9 cellular contexts compared by ENCODE assay signal in genomic region chr12:124466200-124467128, GRCh38.
DNase-seq lines count a peak whose midpoint lies in the region; ATAC-seq lines count a peak whose summit lies in the region.
"Had no signal": no experiment of that assay in that cellular context is flagged by ENCODE, and none has a peak within 500 bp of the region (broad histone marks: within the 10 kb centered on the region; RNA-seq: fewer than 3 reads in every experiment).

No MANE protein-coding gene starts in this region.

- peaks cover 4 to 17% of the 10 kb centered on the region in 2 donors for H3K4me1 ChIP-seq in neuronal stem cell (ENCODE audit: control insufficient read depth in 2 of 2, insufficient read depth in 1 of 2, low read depth in 1 of 2, low read length in 2 of 2)

- no peak overlapping the region for H4K8ac ChIP-seq in neuronal stem cell (ENCODE audit: low read depth, low read length)

- H3K4me3 ChIP-seq in neuronal stem cell (ENCODE audit: low read length in 2 of 2): no peak overlapping the region

- H2AFZ ChIP-seq in neuronal stem cell (ENCODE audit: low read length): no peak overlapping the region

- peak; percentile 95 for ATAC-seq in HG03135 (IDR thresholded peaks at IDR 0.05; ENCODE audit: unreplicated experiment)
- ATAC-seq in activated naive CD8-positive, alpha-beta T cell treated with anti-CD3 and anti-CD28 coated beads, Interleukin-2, amount 10 ng/mL, durations not matched to agents 7 days and 5 days (ENCODE audit: low read depth): peak; percentile 99

- peaks cover 9% of the 10 kb centered on the region for H3K79me1 ChIP-seq in neuronal stem cell (ENCODE audit: low read depth, low read length)

- H3K27ac ChIP-seq in neuronal stem cell (replicated peaks; ENCODE audit: low read length): no peak overlapping the region
- H3K27ac ChIP-seq: 22Rv1 had no signal

- no peak overlapping the region for H3K14ac ChIP-seq in neuronal stem cell (ENCODE audit: low read length)

- no peak overlapping the region for H2AK5ac ChIP-seq in neuronal stem cell (ENCODE audit: low read depth, low read length)

- H3K4me1 Mint-ChIP-seq in activated naive CD8-positive, alpha-beta T cell treated with anti-CD3 and anti-CD28 coated beads, Interleukin-2, amount 10 ng/mL, durations not matched to agents 7 days and 5 days: peaks cover 40% of the 10 kb centered on the region

- H4K91ac ChIP-seq in neuronal stem cell (ENCODE audit: low read depth, low read length, poor library complexity): no peak overlapping the region

- peak overlapping the region; percentile 37 for H3K18ac ChIP-seq in neuronal stem cell (ENCODE audit: low read length)

- H3K23ac ChIP-seq in neuronal stem cell (ENCODE audit: low read depth, low read length, poor library complexity): no peak overlapping the region

- peaks cover 29 to 52% of the 10 kb centered on the region in 2 donors for H3K36me3 ChIP-seq in neuronal stem cell (replicated peaks in 1 of 2; ENCODE audit: control insufficient read depth in 2 of 2, insufficient read depth in 2 of 2, low read length in 2 of 2)

- H3K27me3 Mint-ChIP-seq in activated naive CD8-positive, alpha-beta T cell treated with anti-CD3 and anti-CD28 coated beads, Interleukin-2, amount 10 ng/mL, durations not matched to agents 7 days and 5 days: no peaks in the 10 kb centered on the region

- H2BK12ac ChIP-seq in neuronal stem cell (ENCODE audit: low read length): no peak overlapping the region

- H3K36me3 Mint-ChIP-seq in activated naive CD8-positive, alpha-beta T cell treated with anti-CD3 and anti-CD28 coated beads, Interleukin-2, amount 10 ng/mL, durations not matched to agents 7 days and 5 days: peaks cover 51% of the 10 kb centered on the region

- POLR2A ChIA-PET in activated naive CD8-positive, alpha-beta T cell treated with anti-CD3 and anti-CD28 coated beads, Interleukin-2, amount 10 ng/mL, durations not matched to agents 7 days and 5 days (lab: Charles Lee): interaction anchor here (0.6 to 4.5 kb wide), 7 partner anchors 10 to 261 kb away, joined by 3 to 36 read pairs (median 5); no protein-coding TSS in a partner anchor

- no peak overlapping the region for H2BK5ac ChIP-seq in neuronal stem cell (ENCODE audit: low read length)

- peaks cover 21 to 32% of the 10 kb centered on the region in 2 donors for H3K9me3 ChIP-seq in neuronal stem cell (replicated peaks in 1 of 2; ENCODE audit: control insufficient read depth in 2 of 2, insufficient read depth in 1 of 2, low read depth in 1 of 2, low read length in 2 of 2)

- peak overlapping the region; percentile 82 for H3K27ac Mint-ChIP-seq in activated naive CD8-positive, alpha-beta T cell treated with anti-CD3 and anti-CD28 coated beads, Interleukin-2, amount 10 ng/mL, durations not matched to agents 7 days and 5 days

- no peak overlapping the region for H3K4me2 ChIP-seq in neuronal stem cell (ENCODE audit: insufficient read depth, low read length, poor library complexity, severe bottlenecking)

- peaks cover 12% of the 10 kb centered on the region for H3K9me3 Mint-ChIP-seq in activated naive CD8-positive, alpha-beta T cell treated with anti-CD3 and anti-CD28 coated beads, Interleukin-2, amount 10 ng/mL, durations not matched to agents 7 days and 5 days

- H3K27me3 ChIP-seq in neuronal stem cell (ENCODE audit: control insufficient read depth in 3 of 3, insufficient read depth in 3 of 3, low read depth in 1 of 3, low read length in 3 of 3): no peaks in the 10 kb centered on the region

- peak; percentile 31 for DNase-seq in DMS 273 (lab: John Stamatoyannopoulos, UW; ENCODE audit: unreplicated experiment)
- DNase-seq in DMS 273 treated with DMSO at 0.1 percent for 48 hours (lab: John Stamatoyannopoulos, UW): no peak
- DNase-seq in T-helper 1 cell: peak; percentile 78 to 95 (median 86)
- peak; percentile 89 for DNase-seq in activated naive CD8-positive, alpha-beta T cell treated with anti-CD3 and anti-CD28 coated beads, Interleukin-2, amount 10 ng/mL, durations not matched to agents 7 days and 5 days
- DNase-seq in neuronal stem cell (ENCODE audit: low spot score): no peak
- no peak for DNase-seq in NCI-H2081 treated with DMSO at 0.1 percent for 48 hours (lab: John Stamatoyannopoulos, UW)
- no peak for DNase-seq in NCI-H1436 treated with DMSO at 0.1 percent for 48 hours (lab: John Stamatoyannopoulos, UW)

- no peak overlapping the region for H3K9ac ChIP-seq in neuronal stem cell (ENCODE audit: low read depth, low read length, poor library complexity)

- no peak overlapping the region for H3K4ac ChIP-seq in neuronal stem cell (ENCODE audit: low read length)

- WGBS in neuronal stem cell (ENCODE audit: extremely low coverage in 2 of 2, insufficient read length in 2 of 2, insufficient replicate concordance in 1 of 2), 2 donors: 100% methylated on average over 1 of the region's 31 CpGs; no CpG with 5 or more reads in 1 of the 2 donors

- H3K4me3 Mint-ChIP-seq in activated naive CD8-positive, alpha-beta T cell treated with anti-CD3 and anti-CD28 coated beads, Interleukin-2, amount 10 ng/mL, durations not matched to agents 7 days and 5 days: peak overlapping the region; percentile 68

- no peak overlapping the region for H2BK15ac ChIP-seq in neuronal stem cell (ENCODE audit: low read length)

- H2BK120ac ChIP-seq in neuronal stem cell (ENCODE audit: low read depth, low read length): no peak overlapping the region

Comparison
In these comparisons a context has a peak if more than half of its experiments do, and no peak if none do; other contexts are left out.
1. DNase-seq: peak in DMS 273 (single experiment), T-helper 1 cell (5 of 5) and activated naive CD8-positive, alpha-beta T cell treated with anti-CD3 and anti-CD28 coated beads, Interleukin-2, amount 10 ng/mL, durations not matched to agents 7 days and 5 days (single experiment); none in DMS 273 treated with DMSO at 0.1 percent for 48 hours (single experiment), neuronal stem cell (single experiment), NCI-H2081 treated with DMSO at 0.1 percent for 48 hours (single experiment) and NCI-H1436 treated with DMSO at 0.1 percent for 48 hours (single experiment).